27 cellular contexts compared by ENCODE assay signal in the genomic region with DNA sequence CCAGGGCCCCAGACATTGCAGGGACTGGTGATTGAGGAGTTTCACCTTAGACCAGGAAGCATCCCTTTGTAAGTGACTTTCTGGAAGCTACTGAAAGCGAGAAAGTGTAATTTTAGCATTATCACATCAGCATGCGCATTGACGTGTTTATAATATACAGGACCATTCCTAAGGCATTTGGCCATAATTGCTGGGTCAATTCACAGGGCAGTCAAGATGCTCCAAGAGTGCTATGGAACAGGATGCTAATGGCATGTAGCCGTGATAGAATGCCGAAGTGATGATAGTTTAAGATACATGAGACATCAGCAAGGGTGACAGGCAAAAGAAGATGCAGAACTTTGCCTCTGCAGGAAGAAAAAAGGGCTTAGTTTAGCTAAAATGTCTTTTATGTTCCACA.
"Had no signal": no experiment of that assay in that cellular context is flagged by ENCODE, and none has a peak within 500 bp of the region (broad histone marks: within the 10 kb centered on the region; RNA-seq: fewer than 3 reads in every experiment).

No MANE protein-coding gene starts in this region.

- H3K4me1 Mint-ChIP-seq: stimulated activated effector memory CD8-positive, alpha-beta T cell treated with anti-CD3 and anti-CD28 coated beads, Interleukin-12 subunit alpha, Interleukin-12 subunit beta, amount 100 ng/mL, for 72 hours; stimulated activated naive B cell treated with anti-CD40 and anti-IgM and Interleukin-4, amounts not matched to agents 10 μg/mL and 1 μg/mL and 100 μg/mL, for 72 hours; stimulated activated naive CD8-positive, alpha-beta T cell treated with anti-CD3 and anti-CD28 coated beads, Interleukin-15, amount 100 ng/mL, for 72 hours had no signal

- H3K27me3 ChIP-seq: stomach, suprapubic skin, testis, thyroid gland, tibial artery, tibial nerve, transverse colon, upper lobe of right lung, uterus, vagina had no signal

- ATAC-seq: stimulated activated effector memory CD8-positive, alpha-beta T cell treated with anti-CD3 and anti-CD28 coated beads, Interleukin-12 subunit alpha, Interleukin-12 subunit beta, amount 100 ng/mL, for 72 hours; stimulated activated naive B cell treated with anti-CD40 and anti-IgM and Interleukin-4, amounts not matched to agents 10 μg/mL and 1 μg/mL and 100 μg/mL, for 72 hours; stimulated activated naive CD8-positive, alpha-beta T cell treated with anti-CD3 and anti-CD28 coated beads, Interleukin-15, amount 100 ng/mL, for 72 hours; stimulated activated naive CD8-positive, alpha-beta T cell treated with anti-CD3 and anti-CD28 coated beads, Interleukin-15, Interleukin-2, amounts not matched to agents 100 U/mL and 50 U/mL, for 24 hours; upper lobe of right lung had no signal

- H3K27me3 Mint-ChIP-seq: stimulated activated naive B cell treated with anti-CD40 and anti-IgM and Interleukin-4, amounts not matched to agents 10 μg/mL and 1 μg/mL and 100 μg/mL, for 72 hours; stimulated activated naive CD8-positive, alpha-beta T cell treated with anti-CD3 and anti-CD28 coated beads, Interleukin-15, amount 100 ng/mL, for 72 hours; stimulated activated naive CD8-positive, alpha-beta T cell treated with anti-CD3 and anti-CD28 coated beads, Interleukin-15, Interleukin-2, amounts not matched to agents 100 ng/mL and 50 ng/mL, for 24 hours; type B pancreatic cell had no signal

- H3K36me3 ChIP-seq: stomach, suprapubic skin, thoracic aorta, thyroid gland, tibial artery, tibial nerve, transverse colon, upper lobe of right lung, uterus, vagina had no signal

- H3K27ac Mint-ChIP-seq: stimulated activated effector memory CD8-positive, alpha-beta T cell treated with anti-CD3 and anti-CD28 coated beads, Interleukin-12 subunit alpha, Interleukin-12 subunit beta, amount 100 ng/mL, for 72 hours; stimulated activated naive B cell treated with anti-CD40 and anti-IgM and Interleukin-4, amounts not matched to agents 10 μg/mL and 1 μg/mL and 100 μg/mL, for 72 hours; stimulated activated naive CD8-positive, alpha-beta T cell treated with anti-CD3 and anti-CD28 coated beads, Interleukin-15, amount 100 ng/mL, for 72 hours; stimulated activated naive CD8-positive, alpha-beta T cell treated with anti-CD3 and anti-CD28 coated beads, Interleukin-15, Interleukin-2, amounts not matched to agents 100 ng/mL and 50 ng/mL, for 24 hours; type B pancreatic cell had no signal

- H3K9me3 ChIP-seq: stomach, suprapubic skin, testis, thoracic aorta, thyroid gland, tibial artery, tibial nerve, transverse colon, uterus, vagina had no signal

- DNase-seq: stimulated activated CD4-positive, alpha-beta T cell treated with anti-CD3 and anti-CD28 coated beads, Interleukin-2, amount 100 ng/mL, for 24 hours; stimulated activated CD4-positive, alpha-beta T cell treated with anti-CD3 and anti-CD28 coated beads, Interleukin-2, amount 100 ng/mL, for 48 hours; stimulated activated CD4-positive, alpha-beta T cell treated with anti-CD3 and anti-CD28 coated beads, Interleukin-4, amount 100 ng/mL, for 1 hour; stimulated activated CD4-positive, alpha-beta T cell treated with anti-CD3 and anti-CD28 coated beads, Interleukin-4, amount 100 ng/mL, for 24 hours; stimulated activated CD4-positive, alpha-beta T cell treated with anti-CD3 and anti-CD28 coated beads, Interleukin-4, amount 100 ng/mL, for 4 hours; stimulated activated CD8-positive, alpha-beta memory T cell treated with anti-CD3 and anti-CD28 coated beads, Interleukin-4, amount 100 ng/mL, for 48 hours; stimulated activated naive B cell treated with anti-CD40 and anti-IgM and Interleukin-4, amounts not matched to agents 10 μg/mL and 1 μg/mL and 100 μg/mL, for 72 hours; stimulated activated naive CD4-positive, alpha-beta T cell; stimulated activated naive CD4-positive, alpha-beta T cell treated with Interleukin-2 at 50 U/mL for 16 hours; stimulated activated naive CD8-positive, alpha-beta T cell treated with anti-CD3 and anti-CD28 coated beads, Interleukin-15, amount 100 ng/mL, for 72 hours; stimulated activated naive CD8-positive, alpha-beta T cell treated with anti-CD3 and anti-CD28 coated beads, Interleukin-15, Interleukin-2, amounts not matched to agents 100 U/mL and 50 U/mL, for 24 hours; stomach; substantia nigra; testis; thyroid gland; tibial artery; transverse colon; trophoblast cell; upper lobe of right lung; uterus had no signal

- H3K4me3 Mint-ChIP-seq: stimulated activated effector memory CD8-positive, alpha-beta T cell treated with anti-CD3 and anti-CD28 coated beads, Interleukin-12 subunit alpha, Interleukin-12 subunit beta, amount 100 ng/mL, for 72 hours; stimulated activated naive B cell treated with anti-CD40 and anti-IgM and Interleukin-4, amounts not matched to agents 10 μg/mL and 1 μg/mL and 100 μg/mL, for 72 hours; stimulated activated naive CD8-positive, alpha-beta T cell treated with anti-CD3 and anti-CD28 coated beads, Interleukin-15, amount 100 ng/mL, for 72 hours; stimulated activated naive CD8-positive, alpha-beta T cell treated with anti-CD3 and anti-CD28 coated beads, Interleukin-15, Interleukin-2, amounts not matched to agents 100 ng/mL and 50 ng/mL, for 24 hours; type B pancreatic cell had no signal

- H3K27ac ChIP-seq: stomach, suprapubic skin, testis, thoracic aorta, thyroid gland, tibial artery, tibial nerve, transverse colon, upper lobe of right lung, uterus, vagina had no signal

- H3K9me3 Mint-ChIP-seq: stimulated activated naive CD8-positive, alpha-beta T cell treated with anti-CD3 and anti-CD28 coated beads, Interleukin-15, amount 100 ng/mL, for 72 hours; type B pancreatic cell had no signal

- H3K36me3 Mint-ChIP-seq: stimulated activated effector memory CD8-positive, alpha-beta T cell treated with anti-CD3 and anti-CD28 coated beads, Interleukin-12 subunit alpha, Interleukin-12 subunit beta, amount 100 ng/mL, for 72 hours; stimulated activated naive B cell treated with anti-CD40 and anti-IgM and Interleukin-4, amounts not matched to agents 10 μg/mL and 1 μg/mL and 100 μg/mL, for 72 hours; type B pancreatic cell had no signal

- H3K4me1 ChIP-seq: suprapubic skin, testis, tibial artery, transverse colon, upper lobe of right lung, uterus, vagina had no signal

- H3K4me3 ChIP-seq: stomach, suprapubic skin, testis, thoracic aorta, thyroid gland, tibial artery, tibial nerve, transverse colon, upper lobe of right lung, uterus, vagina had no signal
